8 cellular contexts compared by ENCODE assay signal in the genomic region with DNA sequence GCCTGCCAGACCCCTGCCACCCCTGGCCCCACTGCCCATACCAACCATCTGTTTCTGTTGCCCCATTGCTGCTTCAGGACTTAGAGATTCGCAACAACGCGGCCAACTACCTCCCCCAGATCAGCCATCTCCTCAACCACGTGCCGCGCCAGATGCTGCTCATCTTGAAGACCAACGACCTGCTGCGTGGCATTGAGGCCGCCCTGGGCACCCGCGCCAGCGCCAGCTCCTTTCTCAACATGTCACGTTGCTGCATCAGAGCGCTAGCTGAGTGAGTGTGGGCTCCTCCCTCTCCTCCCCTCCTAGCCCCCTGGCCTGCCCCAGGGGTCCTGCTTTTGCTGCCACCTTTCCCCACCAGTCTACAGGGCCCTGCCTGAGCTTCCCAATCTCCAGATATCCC.
"Had no signal": no experiment of that assay in that cellular context is flagged by ENCODE, and none has a peak within 500 bp of the region (broad histone marks: within the 10 kb centered on the region; RNA-seq: fewer than 3 reads in every experiment).

No MANE protein-coding gene starts in this region.

- H3K4me3 Mint-ChIP-seq: IgD-negative memory B cell had no signal

- H3K4me1 Mint-ChIP-seq: IgD-negative memory B cell had no signal

- FAIRE-seq: HepG2, HTR-8/SVneo, K562 had no signal

- H3K27ac ChIP-seq: HL-60 had no signal

- ATAC-seq: HepG2, K562 had no signal

- H3K27me3 Mint-ChIP-seq: IgD-negative memory B cell had no signal

- H3K4me3 ChIP-seq: K562 had no signal

- DNase-seq: IMR-90, KBM-7, KG1 had no signal
